Comparison of ENCODE assay signal across 9 cellular contexts in the genomic region with DNA sequence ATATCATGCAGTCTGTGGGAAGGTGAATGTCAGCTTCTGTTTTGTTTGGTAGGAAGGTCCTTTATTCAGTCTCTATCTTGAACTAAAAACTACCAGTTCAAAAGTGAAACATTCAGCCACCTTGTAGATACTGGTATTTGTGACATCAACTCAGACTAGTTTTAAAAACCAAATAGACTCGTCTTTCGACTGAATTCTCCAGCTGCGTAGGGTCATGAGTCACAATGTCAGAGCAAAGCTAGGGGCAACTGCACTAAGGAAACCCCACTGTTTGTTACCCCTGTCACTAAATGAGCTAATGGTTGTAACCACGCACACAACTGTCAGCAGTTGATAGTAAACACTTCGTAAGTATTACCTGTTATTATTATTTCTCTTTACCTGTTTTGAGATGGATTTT.
"Had no signal": no experiment of that assay in that cellular context is flagged by ENCODE, and none has a peak within 500 bp of the region (broad histone marks: within the 10 kb centered on the region; RNA-seq: fewer than 3 reads in every experiment).

No MANE protein-coding gene starts in this region.

- ATAC-seq: HCT116, HepG2 had no signal

- H2AFZ ChIP-seq: GM23248 had no signal

- H3K27ac ChIP-seq: GM23248, HL-60 had no signal

- H3K4me1 ChIP-seq: HAP-1 had no signal

- H3K36me3 ChIP-seq: HAP-1 had no signal

- H3K9ac ChIP-seq: GM23248 had no signal

- H3K9me3 ChIP-seq: HAP-1 had no signal

- H3K4me3 ChIP-seq: GM23248, HAP-1 had no signal

- DNase-seq: GM23248, GOT3, H7, HFFc6, KBM-7 had no signal
